31 cellular contexts compared by ENCODE assay signal in genomic region chr6:168606722-168607121, GRCh38.
"Had no signal": no experiment of that assay in that cellular context is flagged by ENCODE, and none has a peak within 500 bp of the region (broad histone marks: within the 10 kb centered on the region; RNA-seq: fewer than 3 reads in every experiment).

No MANE protein-coding gene starts in this region.

- H3K27ac ChIP-seq: adrenal gland, body of pancreas, breast epithelium, SJCRH30, SK-N-MC had no signal

- H3K4me1 ChIP-seq: adrenal gland, body of pancreas, breast epithelium, SJCRH30 had no signal

- DNase-seq: activated CD4-positive, alpha-beta memory T cell treated with anti-CD3 and anti-CD28 coated beads for 36 hours; activated CD4-positive, alpha-beta T cell treated with anti-CD3 and anti-CD28 coated beads for 4 hours; activated CD4-positive, alpha-beta T cell treated with anti-CD3 and anti-CD28 coated beads, Interleukin-2, amount 50 U/mL, for 1 hour; activated CD8-positive, alpha-beta memory T cell treated with anti-CD3 and anti-CD28 coated beads, Interleukin-2, amount 50 U/mL, for 4 hours; activated gamma-delta T cell treated with Interleukin-2 at 50 U/mL for 16 hours; activated naive CD4-positive, alpha-beta T cell treated with anti-CD3 and anti-CD28 coated beads for 36 hours; activated T-cell treated with anti-CD3 and anti-CD28 coated beads for 4 hours; activated T-cell treated with anti-CD3 and anti-CD28 coated beads, Interleukin-2, amount 50 U/mL, for 4 hours; adrenal gland; body of pancreas; Karpas-422; NCI-H1417 treated with DMSO at 0.1 percent for 48 hours; NCI-H187 treated with DMSO at 0.1 percent for 48 hours; NCI-H2081; NCI-H2171 treated with DMSO at 0.1 percent for 48 hours; NCI-H2227 treated with DMSO at 0.1 percent for 48 hours; NCI-H446; NCI-H526 treated with DMSO at 0.1 percent for 48 hours; NCI-H774; OCI-M1; SJCRH30 had no signal

- H3K27me3 ChIP-seq: adrenal gland, body of pancreas, breast epithelium had no signal

- H3K36me3 ChIP-seq: adrenal gland, breast epithelium, SJCRH30 had no signal

- H3K36me3 Mint-ChIP-seq: activated CD4-positive, alpha-beta memory T cell treated with anti-CD3 and anti-CD28 coated beads for 36 hours; activated naive CD4-positive, alpha-beta T cell treated with anti-CD3 and anti-CD28 coated beads, Interleukin-2, amount 50 U/mL, for 72 hours; WTC11 had no signal

- H3K9me3 Mint-ChIP-seq: activated CD4-positive, alpha-beta memory T cell treated with anti-CD3 and anti-CD28 coated beads for 36 hours; activated naive CD4-positive, alpha-beta T cell treated with anti-CD3 and anti-CD28 coated beads for 36 hours; activated naive CD4-positive, alpha-beta T cell treated with anti-CD3 and anti-CD28 coated beads, Interleukin-2, amount 50 U/mL, for 72 hours; activated T-cell treated with anti-CD3 and anti-CD28 coated beads, Interleukin-2, amount 50 U/mL, for 4 hours; activated T-helper 1 cell treated with anti-CD3 and anti-CD28 coated beads, Interleukin-12 subunit alpha, Interleukin-12 subunit beta, Interleukin-2, Interleukin-4 antibody, amounts not matched to agents 30 ng/mL and 10 ng/mL and 1 ng/mL, durations not matched to agents 14 hours and 24 hours and 36 hours; T-helper 1 cell treated with Interleukin-12 subunit alpha and Interleukin-12 subunit beta and Interleukin-4 antibody, amounts not matched to agents 30 μg/mL and 1 μg/mL, for 36 hours; T-helper 2 cell treated with Interferon-gamma antibody and Interleukin-4, amounts not matched to agents 5 μg/mL and 100 μg/mL, for 36 hours had no signal

- FAIRE-seq: astrocyte, TTC549 had no signal

- H3K27ac Mint-ChIP-seq: activated CD4-positive, alpha-beta memory T cell treated with anti-CD3 and anti-CD28 coated beads for 36 hours; activated naive CD4-positive, alpha-beta T cell treated with anti-CD3 and anti-CD28 coated beads for 36 hours; activated naive CD4-positive, alpha-beta T cell treated with anti-CD3 and anti-CD28 coated beads, Interleukin-2, amount 50 U/mL, for 72 hours; activated T-helper 1 cell treated with anti-CD3 and anti-CD28 coated beads, Interleukin-12 subunit alpha, Interleukin-12 subunit beta, Interleukin-2, Interleukin-4 antibody, amounts not matched to agents 30 ng/mL and 10 ng/mL and 1 ng/mL, durations not matched to agents 14 hours and 24 hours and 36 hours; T-helper 1 cell treated with Interleukin-12 subunit alpha and Interleukin-12 subunit beta and Interleukin-4 antibody, amounts not matched to agents 30 μg/mL and 1 μg/mL, for 36 hours; T-helper 2 cell treated with Interferon-gamma antibody and Interleukin-4, amounts not matched to agents 5 μg/mL and 100 μg/mL, for 36 hours; WTC11 had no signal

- H3K4me3 ChIP-seq: adrenal gland, body of pancreas, breast epithelium, SJCRH30, SK-N-MC had no signal

- H3K9me3 ChIP-seq: adrenal gland, body of pancreas, breast epithelium, SJCRH30 had no signal

- ATAC-seq: activated CD4-positive, CD25-positive, alpha-beta regulatory T cell treated with anti-CD3 and anti-CD28 coated beads, Interleukin-2, amount 50 U/mL, for 24 hours; activated naive CD4-positive, alpha-beta T cell treated with anti-CD3 and anti-CD28 coated beads, Interleukin-2, amount 50 U/mL, for 72 hours; activated T-cell treated with anti-CD3 and anti-CD28 coated beads, Interleukin-2, amount 50 U/mL, for 4 hours had no signal

- H3K4me3 Mint-ChIP-seq: activated CD4-positive, alpha-beta memory T cell treated with anti-CD3 and anti-CD28 coated beads for 36 hours; activated naive CD4-positive, alpha-beta T cell treated with anti-CD3 and anti-CD28 coated beads for 36 hours; activated T-cell treated with anti-CD3 and anti-CD28 coated beads, Interleukin-2, amount 50 U/mL, for 4 hours; activated T-helper 1 cell treated with anti-CD3 and anti-CD28 coated beads, Interleukin-12 subunit alpha, Interleukin-12 subunit beta, Interleukin-2, Interleukin-4 antibody, amounts not matched to agents 30 ng/mL and 10 ng/mL and 1 ng/mL, durations not matched to agents 14 hours and 24 hours and 36 hours; T-helper 1 cell treated with Interleukin-12 subunit alpha and Interleukin-12 subunit beta and Interleukin-4 antibody, amounts not matched to agents 30 μg/mL and 1 μg/mL, for 36 hours; T-helper 2 cell treated with Interferon-gamma antibody and Interleukin-4, amounts not matched to agents 5 μg/mL and 100 μg/mL, for 36 hours; WTC11 had no signal
